Comparison of ENCODE assay signal across 10 cellular contexts in the genomic region with DNA sequence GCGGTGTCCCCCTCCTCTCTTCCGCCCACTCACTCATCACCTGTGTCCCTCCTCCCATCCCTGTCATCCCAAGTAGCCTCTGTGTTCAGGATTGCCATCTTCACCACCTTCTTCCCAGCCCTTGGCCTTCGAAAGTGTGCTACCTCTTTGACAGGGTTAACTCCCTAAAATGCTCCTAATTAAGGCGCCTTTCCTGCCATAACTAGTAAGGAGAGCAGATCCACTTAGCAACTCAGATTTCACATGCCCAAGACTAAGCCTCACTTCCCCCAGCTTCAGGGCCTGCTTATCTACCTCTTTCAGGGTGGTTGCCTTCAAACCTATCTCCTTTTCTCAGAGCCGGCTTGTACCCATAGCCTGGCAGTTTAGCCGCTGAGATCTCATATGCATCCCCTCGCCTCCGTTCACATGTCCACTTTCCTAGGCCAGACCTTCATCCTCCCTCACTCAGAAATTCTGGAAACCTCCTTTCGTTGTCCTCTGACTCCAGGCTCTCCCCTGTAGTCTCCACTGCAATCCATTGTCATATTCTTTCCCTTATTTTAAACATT. TPM values are rescaled to one million over a fixed set of nuclear protein-coding genes. Genes with fewer than 3 reads are reported as not detected.
DNase-seq lines count a peak whose midpoint lies in the region; ATAC-seq, FAIRE-seq and TF ChIP-seq lines count a peak whose summit lies in the region.
"Had no signal": no experiment of that assay in that cellular context is flagged by ENCODE, and none has a peak within 500 bp of the region (broad histone marks: within the 10 kb centered on the region; RNA-seq: fewer than 3 reads in every experiment).

No MANE protein-coding gene starts in this region.

- H3K4me1 Mint-ChIP-seq in activated T-cell treated with anti-CD3 and anti-CD28 coated beads, Interleukin-2, amount 50 U/mL, for 72 hours (ENCODE audit: low read depth): peaks cover 9% of the 10 kb centered on the region

- no peak overlapping the region for H2AK5ac ChIP-seq in mesenchymal stem cell (ENCODE audit: low read length, severe bottlenecking)

- intact Hi-C loops in breast epithelium (cut with DNase I; ENCODE audit: low total_unique reads) (no loop called here), tibial artery (cut with DNase I; ENCODE audit: low total_unique reads) (loop anchor here (2.0 kb wide), 1 partner anchor 57 kb away; no protein-coding TSS in a partner anchor)

- no peaks in the 10 kb centered on the region for H3K79me1 ChIP-seq in mesenchymal stem cell (replicated peaks; ENCODE audit: low read length, poor library complexity, severe bottlenecking)

- H3K4me3 Mint-ChIP-seq in activated T-cell treated with anti-CD3 and anti-CD28 coated beads, Interleukin-2, amount 50 U/mL, for 72 hours: peak overlapping the region; percentile 44 to 72

- H3K4me1 ChIP-seq in breast epithelium: peaks cover 0 to 4% of the 10 kb centered on the region in 2 donors
- H3K4me1 ChIP-seq in mesenchymal stem cell (ENCODE audit: control insufficient read depth, insufficient read depth, low read depth, low read length): peaks cover 9% of the 10 kb centered on the region
- peaks cover 0 to 32% (median 22%) of the 10 kb centered on the region in 4 donors for H3K4me1 ChIP-seq in tibial artery

- peak overlapping the region; percentile 73 to 86 (median 78) for H3K4me3 ChIP-seq in breast epithelium
- H3K4me3 ChIP-seq in mesenchymal stem cell (ENCODE audit: insufficient read depth in 1 of 2, low read depth in 1 of 2, low read length in 2 of 2): peak overlapping the region; percentile 83 to 85
- peak overlapping the region; percentile 74 to 89 for H3K4me3 ChIP-seq in tibial artery

- H4K91ac ChIP-seq in mesenchymal stem cell (ENCODE audit: low read length): peak overlapping the region; percentile 84

- no peak overlapping the region for H3K27ac Mint-ChIP-seq in activated T-cell treated with anti-CD3 and anti-CD28 coated beads, Interleukin-2, amount 50 U/mL, for 72 hours

- WGBS in mesenchymal stem cell: 76% methylated on average over 9 of the region's 9 CpGs

- H3K27me3 ChIP-seq in breast epithelium (peaks cover 0 to 2% of the 10 kb centered on the region in 2 donors), mesenchymal stem cell (ENCODE audit: control insufficient read depth in 1 of 2, insufficient read depth in 1 of 2, low read length in 2 of 2) (no peaks in the 10 kb centered on the region), tibial artery (no peaks in the 10 kb centered on the region)

- H2BK12ac ChIP-seq in mesenchymal stem cell (ENCODE audit: low read length in 2 of 2): peak overlapping the region in 1 of 2 experiments; percentile 63

- no peak overlapping the region for H2BK5ac ChIP-seq in mesenchymal stem cell (ENCODE audit: low read depth, low read length, poor library complexity, severe bottlenecking)

- peak overlapping the region; percentile 91 to 92 for H3K27ac ChIP-seq in breast epithelium
- no peak overlapping the region for H3K27ac ChIP-seq in mesenchymal stem cell (ENCODE audit: low read length, poor library complexity, severe bottlenecking)
- peak overlapping the region; percentile 93 to 95 for H3K27ac ChIP-seq in tibial artery

- no peak overlapping the region for H3K14ac ChIP-seq in mesenchymal stem cell (ENCODE audit: low read length in 2 of 2)

- FAIRE-seq in RCC 7860 (lab: Jason Lieb, UNC): no peak
- FAIRE-seq: H54 had no signal

- H3K36me3 Mint-ChIP-seq in activated T-cell treated with anti-CD3 and anti-CD28 coated beads, Interleukin-2, amount 50 U/mL, for 72 hours (ENCODE audit: insufficient read depth in 2 of 2): peaks cover 2% of the 10 kb centered on the region in 2 donors

- no peak for TF ChIP-seq POLR2A in breast epithelium (IDR thresholded peaks at IDR 0.05)

- H3K4ac ChIP-seq in mesenchymal stem cell (ENCODE audit: low read depth in 1 of 2, low read length in 2 of 2): peak overlapping the region in 1 of 2 experiments; percentile 91

- peaks cover 50% of the 10 kb centered on the region for H3K27me3 Mint-ChIP-seq in activated T-cell treated with anti-CD3 and anti-CD28 coated beads, Interleukin-2, amount 50 U/mL, for 72 hours (ENCODE audit: low read depth)

- no peak overlapping the region for H3K23ac ChIP-seq in mesenchymal stem cell (ENCODE audit: low read length in 2 of 2)

- peak overlapping the region; percentile 96 for H4K8ac ChIP-seq in mesenchymal stem cell (ENCODE audit: low read length)

- peak overlapping the region; percentile 93 to 95 for H3K18ac ChIP-seq in mesenchymal stem cell (ENCODE audit: low read depth in 1 of 2, low read length in 2 of 2)

- H2AFZ ChIP-seq in mesenchymal stem cell (ENCODE audit: low read depth, low read length): no peak overlapping the region

- H3K36me3 ChIP-seq in breast epithelium (no peaks in the 10 kb centered on the region), mesenchymal stem cell (ENCODE audit: control insufficient read depth in 1 of 2, insufficient read depth in 2 of 2, low read depth in 1 of 2, low read length in 2 of 2) (peaks cover 0 to 13% of the 10 kb centered on the region in 2 experiments), tibial artery (no peaks in the 10 kb centered on the region)

- no peaks in the 10 kb centered on the region for H3K9me3 Mint-ChIP-seq in activated T-cell treated with anti-CD3 and anti-CD28 coated beads, Interleukin-2, amount 50 U/mL, for 72 hours

- H3K9me3 ChIP-seq in breast epithelium (no peaks in the 10 kb centered on the region), mesenchymal stem cell (ENCODE audit: control insufficient read depth, low read length) (no peaks in the 10 kb centered on the region), tibial artery (no peaks in the 10 kb centered on the region)

- DNase-seq in activated T-cell treated with anti-CD3 and anti-CD28 coated beads, Interleukin-2, amount 50 U/mL, for 72 hours: no peak
- no peak for DNase-seq in activated T-cell treated with anti-CD3 and anti-CD28 coated beads for 4 hours
- DNase-seq in breast epithelium (ENCODE audit: low spot score in 2 of 2): no peak
- no peak for DNase-seq in mesenchymal stem cell
- DNase-seq in tibial artery: no peak
- DNase-seq in RCC 7860 (ENCODE audit: low spot score): no peak
- no peak for DNase-seq in cerebellum (ENCODE audit: low spot score)
- DNase-seq in GM19240 (ENCODE audit: insufficient read length, low spot score): no peak
- DNase-seq: activated CD4-positive, alpha-beta T cell treated with anti-CD3 and anti-CD28 coated beads for 48 hours had no signal

- no peak for ATAC-seq in activated T-cell treated with anti-CD3 and anti-CD28 coated beads, Interleukin-2, amount 50 U/mL, for 72 hours (replicated peaks in 1 of 2)

- peak overlapping the region; percentile 66 for H3K4me2 ChIP-seq in mesenchymal stem cell (ENCODE audit: low read length, poor library complexity, severe bottlenecking)

- peak overlapping the region; percentile 99 for H2BK15ac ChIP-seq in mesenchymal stem cell (ENCODE audit: low read depth, poor library complexity, severe bottlenecking)

- H2BK120ac ChIP-seq in mesenchymal stem cell (ENCODE audit: low read depth, low read length): no peak overlapping the region

- peak overlapping the region; percentile 99 for H3K9ac ChIP-seq in mesenchymal stem cell (ENCODE audit: low read length)

- no peak for TF ChIP-seq CTCF in breast epithelium (IDR thresholded peaks at IDR 0.05)
- no peak for TF ChIP-seq CTCF in tibial artery (IDR thresholded peaks at IDR 0.05)

RNA-seq across cellular contexts. Expression of a gene that starts 1.0 kb away (rescaled TPM):
- total RNA-seq in activated T-cell treated with anti-CD3 and anti-CD28 coated beads, Interleukin-2, amount 50 U/mL, for 72 hours: 1 to 10 TPM; 1.3 to 1.7 TPM
- total RNA-seq in breast epithelium (1,000 to 10,000 TPM in 1 of 3 donors, 100 to 1,000 TPM in 2; 225 to 1,263 (median 355) TPM), cerebellum (66.6 TPM)
- 544 TPM for polyA plus RNA-seq in mesenchymal stem cell (2013, experiment 1 of 2)
- polyA plus RNA-seq in mesenchymal stem cell (2013, experiment 2 of 2): 562 TPM

Comparison
In these comparisons a context has a peak if more than half of its experiments do, and no peak if none do; other contexts are left out.
1. RNA of a gene that starts 1.0 kb away (total RNA-seq): 225 to 1,263 TPM in breast epithelium and 66.6 TPM in cerebellum (single experiment); 1.3 to 1.7 TPM in activated T-cell treated with anti-CD3 and anti-CD28 coated beads, Interleukin-2, amount 50 U/mL, for 72 hours; every median in the first group is over 10 times any median in the second.
2. Peak in every context shown above with its lines, with median percentiles within 50 percentile points of each other: H3K4me3 ChIP-seq.